13 cellular contexts compared by ENCODE assay signal in the genomic region with DNA sequence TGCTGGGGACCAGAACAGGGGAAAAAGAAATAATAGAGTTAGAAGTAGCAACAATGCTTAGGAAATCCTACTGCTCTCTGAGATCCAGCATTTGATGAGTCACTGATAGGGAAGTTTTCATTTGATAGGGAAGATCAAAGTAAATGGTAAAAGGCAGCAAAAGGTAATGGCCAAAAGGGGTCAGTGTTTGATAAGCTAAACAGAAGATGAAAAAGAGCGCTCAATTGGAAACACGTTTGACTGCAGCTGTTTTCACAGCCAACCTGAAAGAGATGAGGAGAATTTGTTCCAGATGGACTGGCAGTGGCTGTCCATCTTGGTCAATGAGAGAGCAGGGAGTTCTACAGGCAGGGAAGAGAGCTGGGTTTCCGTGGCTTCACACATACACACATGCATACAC.
DNase-seq lines count a peak whose midpoint lies in the region; ATAC-seq and TF ChIP-seq lines count a peak whose summit lies in the region.
"Had no signal": no experiment of that assay in that cellular context is flagged by ENCODE, and none has a peak within 500 bp of the region (broad histone marks: within the 10 kb centered on the region; RNA-seq: fewer than 3 reads in every experiment).

No MANE protein-coding gene starts in this region.

- H3K4me1 ChIP-seq in A673 (ENCODE audit: insufficient read depth, low read length, poor library complexity, severe bottlenecking) (no peaks in the 10 kb centered on the region), uterus (no peaks in the 10 kb centered on the region)
- H3K4me1 ChIP-seq: SJSA1, upper lobe of left lung had no signal

- CTCF ChIA-PET in A673 (lab: Charles Lee), result no interaction called here

- peak; percentile 53 for TF ChIP-seq CTCF in A673 (conservative IDR thresholded peaks at IDR 0.05; ENCODE audit: low read depth, low read length)
- TF ChIP-seq CTCF in GM12873 (IDR thresholded peaks at IDR 0.05; ENCODE audit: insufficient read depth, low read depth, low read length, missing control alignments), result peak; percentile 33
- no peak for TF ChIP-seq CTCF in glutamatergic neuron (IDR thresholded peaks at IDR 0.05; ENCODE audit: partially characterized antibody, unreplicated experiment)
- no peak for TF ChIP-seq CTCF in uterus (IDR thresholded peaks at IDR 0.05)

- H3K9me3 ChIP-seq in A673 (ENCODE audit: low read depth, low read length, poor library complexity, severe bottlenecking), result no peaks in the 10 kb centered on the region
- no peaks in the 10 kb centered on the region for H3K9me3 ChIP-seq in uterus
- H3K9me3 ChIP-seq: upper lobe of left lung had no signal

- H3K27me3 ChIP-seq in A673 (replicated peaks; ENCODE audit: insufficient read depth, low read depth, low read length, poor library complexity) (peaks cover 40% of the 10 kb centered on the region), uterus (no peaks in the 10 kb centered on the region)
- H3K27me3 ChIP-seq: SJSA1, upper lobe of left lung had no signal

- H3K4me3 Mint-ChIP-seq in glutamatergic neuron (ENCODE audit: unreplicated experiment), result no peak overlapping the region
- H3K4me3 Mint-ChIP-seq: mesothelial cell of epicardium had no signal

- peaks cover 11% of the 10 kb centered on the region for H3K36me3 Mint-ChIP-seq in glutamatergic neuron (ENCODE audit: unreplicated experiment)
- H3K36me3 Mint-ChIP-seq: mesothelial cell of epicardium had no signal

- peaks cover 2% of the 10 kb centered on the region for H3K4me1 Mint-ChIP-seq in glutamatergic neuron (ENCODE audit: low read depth, unreplicated experiment)
- H3K4me1 Mint-ChIP-seq: mesothelial cell of epicardium had no signal

- DNase-seq in A673 (ENCODE audit: low spot score) (peak; percentile 49), NCI-H82 (lab: John Stamatoyannopoulos, UW) (peak; percentile 70), glutamatergic neuron (no peak), uterus (no peak)
- DNase-seq in stimulated activated CD4-positive, alpha-beta T cell treated with anti-CD3 and anti-CD28 coated beads, Interleukin-15, amount 100 ng/mL, for 24 hours, result no peak
- DNase-seq: NCI-H1930, upper lobe of left lung had no signal

- no peaks in the 10 kb centered on the region for H3K27me3 Mint-ChIP-seq in glutamatergic neuron (ENCODE audit: unreplicated experiment)

- ATAC-seq in HG03108 (IDR thresholded peaks at IDR 0.05; ENCODE audit: unreplicated experiment) (no peak), GM21723 (IDR thresholded peaks at IDR 0.05; ENCODE audit: unreplicated experiment) (no peak)

- H3K4me3 ChIP-seq in A673 (ENCODE audit: low read depth, low read length, poor library complexity, severe bottlenecking) (no peak overlapping the region), uterus (no peak overlapping the region)
- H3K4me3 ChIP-seq: SJSA1, upper lobe of left lung had no signal

- no TSS peak for BruUV-seq in A673 (replicated peaks; lab: Mats Ljungman, UMichigan)

- H3K27ac Mint-ChIP-seq in glutamatergic neuron (ENCODE audit: unreplicated experiment), result peak overlapping the region; percentile 1
- H3K27ac Mint-ChIP-seq: activated T-helper 2 cell treated with anti-CD3 and anti-CD28 coated beads, Interferon-gamma antibody, Interleukin-2, Interleukin-4, amounts not matched to agents 10 μg/mL and 5 μg/mL and 100 μg/mL, durations not matched to agents 14 hours and 24 hours and 36 hours; mesothelial cell of epicardium had no signal

- peaks cover 8% of the 10 kb centered on the region for H3K9me3 Mint-ChIP-seq in glutamatergic neuron (ENCODE audit: unreplicated experiment)
- H3K9me3 Mint-ChIP-seq: mesothelial cell of epicardium had no signal

- intact Hi-C loops in A673 (cut with micrococcal nuclease; ENCODE audit: unreplicated experiment) (loop anchor here (5.0 kb wide), 1 partner anchor 1481 kb away; no protein-coding TSS in a partner anchor), uterus (cut with DNase I; ENCODE audit: low total_unique reads) (no loop called here)

- H3K27ac ChIP-seq in A673 (ENCODE audit: low read depth, low read length, poor library complexity, severe bottlenecking) (no peak overlapping the region), uterus (no peak overlapping the region)
- H3K27ac ChIP-seq: SJSA1, upper lobe of left lung had no signal

- POLR2A ChIA-PET in A673 (lab: Charles Lee; ENCODE audit: low non-redundant PET), result no interaction called here

- no peak for TF ChIP-seq POLR2A in uterus (IDR thresholded peaks at IDR 0.05)

- H3K36me3 ChIP-seq in A673 (ENCODE audit: insufficient read depth, low read length, poor library complexity, severe bottlenecking) (no peaks in the 10 kb centered on the region), uterus (no peaks in the 10 kb centered on the region)
- H3K36me3 ChIP-seq: SJSA1, upper lobe of left lung had no signal

Comparison
In these comparisons a context has a peak if more than half of its experiments do, and no peak if none do; other contexts are left out.
1. DNase-seq: peak in A673 (single experiment) and NCI-H82 (single experiment); none in glutamatergic neuron (single experiment), stimulated activated CD4-positive, alpha-beta T cell treated with anti-CD3 and anti-CD28 coated beads, Interleukin-15, amount 100 ng/mL, for 24 hours (single experiment) and uterus (0 of 2).
2. CTCF ChIP-seq: peak in A673 (single experiment) and GM12873 (single experiment); none in glutamatergic neuron (single experiment) and uterus (0 of 4).